ENCODE assay signal across 28 cellular contexts in genomic region chr20:5197847-5198650, GRCh38.
A peak's percentile ranks its signal among the peaks of the same experiment; 100 is the strongest.
DNase-seq lines count a peak whose midpoint lies in the region; ATAC-seq and TF ChIP-seq lines count a peak whose summit lies in the region.
"Had no signal": no experiment of that assay in that cellular context is flagged by ENCODE, and none has a peak within 500 bp of the region (broad histone marks: within the 10 kb centered on the region; RNA-seq: fewer than 3 reads in every experiment).

No MANE protein-coding gene starts in this region.

- peaks cover 12% of the 10 kb centered on the region for H3K4me1 Mint-ChIP-seq in stimulated activated effector memory CD8-positive, alpha-beta T cell treated with anti-CD3 and anti-CD28 coated beads, Interleukin-12 subunit alpha, Interleukin-12 subunit beta, amount 100 ng/mL, for 72 hours

- peak overlapping the region in 30 of 59 donors; percentile 4 to 77 (median 40) for H3K27ac ChIP-seq in dorsolateral prefrontal cortex
- H3K27ac ChIP-seq in right atrium auricular region: peak overlapping the region; percentile 69 to 76
- H3K27ac ChIP-seq in transverse colon: no peak overlapping the region
- H3K27ac ChIP-seq: C4-2B, cardiac muscle cell, GM23248, neutrophil, skin epidermis, suprapubic skin, WERI-Rb-1 had no signal

- H3K27ac Mint-ChIP-seq in activated naive CD4-positive, alpha-beta T cell treated with anti-CD3 and anti-CD28 coated beads, Interleukin-2, amount 50 U/mL, for 72 hours: peak overlapping the region; percentile 11 to 47
- peak overlapping the region; percentile 85 for H3K27ac Mint-ChIP-seq in stimulated activated effector memory CD8-positive, alpha-beta T cell treated with anti-CD3 and anti-CD28 coated beads, Interleukin-12 subunit alpha, Interleukin-12 subunit beta, amount 100 ng/mL, for 72 hours
- H3K27ac Mint-ChIP-seq: activated naive CD8-positive, alpha-beta T cell; HFFc6; progenitor cell of endocrine pancreas had no signal

- DNase-seq in activated naive CD4-positive, alpha-beta T cell treated with anti-CD3 and anti-CD28 coated beads, Interleukin-2, amount 50 U/mL, for 72 hours (ENCODE audit: low spot score in 2 of 2): no peak
- no peak for DNase-seq in activated naive CD4-positive, alpha-beta T cell treated with Interleukin-2 at 50 U/mL for 16 hours
- DNase-seq in dorsolateral prefrontal cortex (no peak), right atrium auricular region (ENCODE audit: low spot score) (no peak), SIG-M5 treated with dmso at 0.1 percent for 504 hours (lab: John Stamatoyannopoulos, UW; ENCODE audit: unreplicated experiment) (no peak), amniotic stem cell (lab: John Stamatoyannopoulos, UW) (no peak), transverse colon (no peak)
- DNase-seq in stimulated activated effector memory CD8-positive, alpha-beta T cell treated with anti-CD3 and anti-CD28 coated beads, Interleukin-12 subunit alpha, Interleukin-12 subunit beta, amount 100 ng/mL, for 72 hours (ENCODE audit: low spot score in 2 of 2): no peak
- DNase-seq: activated CD4-positive, alpha-beta T cell treated with anti-CD3 and anti-CD28 coated beads for 48 hours; activated CD8-positive, alpha-beta memory T cell treated with anti-CD3 and anti-CD28 coated beads for 24 hours; activated T-cell treated with anti-CD3 and anti-CD28 coated beads for 4 hours; dermis blood vessel endothelial cell; DND-41; GM23248; HFFc6; hypothalamus; SHP77 treated with DMSO at 0.1 percent for 48 hours; stimulated activated naive CD4-positive, alpha-beta T cell treated with Interleukin-2 at 50 U/mL for 16 hours; WERI-Rb-1 had no signal

- TF ChIP-seq EP300 in transverse colon (IDR thresholded peaks at IDR 0.05; ENCODE audit: low read depth): no peak

- H3K27me3 ChIP-seq in dorsolateral prefrontal cortex (no peaks in the 10 kb centered on the region), right atrium auricular region (no peaks in the 10 kb centered on the region), transverse colon (no peaks in the 10 kb centered on the region)
- H3K27me3 ChIP-seq: cardiac muscle cell, neutrophil, suprapubic skin had no signal

- no peak for TF ChIP-seq CTCF in dorsolateral prefrontal cortex (IDR thresholded peaks at IDR 0.05 in 54 of 56, conservative IDR thresholded peaks at IDR 0.05 in 2 of 56; ENCODE audit: low read depth in 1 of 56, partially characterized antibody in 56 of 56)
- no peak for TF ChIP-seq CTCF in right atrium auricular region (IDR thresholded peaks at IDR 0.05)
- TF ChIP-seq CTCF in transverse colon (IDR thresholded peaks at IDR 0.05): no peak

- H3K9me3 Mint-ChIP-seq in activated naive CD4-positive, alpha-beta T cell treated with anti-CD3 and anti-CD28 coated beads, Interleukin-2, amount 50 U/mL, for 72 hours: no peaks in the 10 kb centered on the region
- no peaks in the 10 kb centered on the region for H3K9me3 Mint-ChIP-seq in stimulated activated effector memory CD8-positive, alpha-beta T cell treated with anti-CD3 and anti-CD28 coated beads, Interleukin-12 subunit alpha, Interleukin-12 subunit beta, amount 100 ng/mL, for 72 hours
- H3K9me3 Mint-ChIP-seq: HFFc6, IgD-negative memory B cell had no signal

- peaks cover 0 to 6% of the 10 kb centered on the region in 2 donors for H3K36me3 Mint-ChIP-seq in activated naive CD4-positive, alpha-beta T cell treated with anti-CD3 and anti-CD28 coated beads, Interleukin-2, amount 50 U/mL, for 72 hours
- H3K36me3 Mint-ChIP-seq in stimulated activated effector memory CD8-positive, alpha-beta T cell treated with anti-CD3 and anti-CD28 coated beads, Interleukin-12 subunit alpha, Interleukin-12 subunit beta, amount 100 ng/mL, for 72 hours: peaks cover 21% of the 10 kb centered on the region

- no peak overlapping the region for H3K4me3 ChIP-seq in dorsolateral prefrontal cortex
- no peak overlapping the region for H3K4me3 ChIP-seq in right atrium auricular region
- H3K4me3 ChIP-seq in transverse colon: no peak overlapping the region
- H3K4me3 ChIP-seq: cardiac muscle cell, GM23248, skin epidermis, suprapubic skin had no signal

- no peaks in the 10 kb centered on the region for H3K9me3 ChIP-seq in right atrium auricular region
- H3K9me3 ChIP-seq in transverse colon: no peaks in the 10 kb centered on the region
- H3K9me3 ChIP-seq: neutrophil, suprapubic skin had no signal

- H3K4me1 ChIP-seq in right atrium auricular region (peaks cover 0 to 40% of the 10 kb centered on the region in 2 donors), transverse colon (peaks cover 0 to 4% (median 4%) of the 10 kb centered on the region in 4 donors)
- H3K4me1 ChIP-seq: suprapubic skin had no signal

- no peak for ATAC-seq in activated naive CD4-positive, alpha-beta T cell treated with anti-CD3 and anti-CD28 coated beads, Interleukin-2, amount 50 U/mL, for 72 hours
- ATAC-seq in stimulated activated effector memory CD8-positive, alpha-beta T cell treated with anti-CD3 and anti-CD28 coated beads, Interleukin-12 subunit alpha, Interleukin-12 subunit beta, amount 100 ng/mL, for 72 hours: no peak
- ATAC-seq: Panc1 had no signal

- in situ Hi-C loops in transverse colon (cut with MboI; ENCODE audit: low pct_ligation_motif_present in 1 of 4, low pct_unique_long_range_greater_than_20kb in 1 of 4, low sequenced_read_pairs in 3 of 4): no loop called here

- H3K36me3 ChIP-seq in right atrium auricular region (peaks cover 11% of the 10 kb centered on the region), transverse colon (no peaks in the 10 kb centered on the region)
- H3K36me3 ChIP-seq: cardiac muscle cell, WERI-Rb-1 had no signal

- no peak for TF ChIP-seq POLR2A in transverse colon (IDR thresholded peaks at IDR 0.05)

- intact Hi-C loops in dorsolateral prefrontal cortex (cut with DNase I) (no loop called here), transverse colon (cut with DNase I; ENCODE audit: low total_unique reads) (loop anchor here (5.0 kb wide), 1 partner anchor 71 kb away; the partner anchor contains the start of gene CDS2)

- 73 to 83% methylated on average over 3 to 10 of the region's 10 CpGs for WGBS in transverse colon (ENCODE audit: low coverage in 1 of 2), 2 donors

- H3K4me3 Mint-ChIP-seq in stimulated activated effector memory CD8-positive, alpha-beta T cell treated with anti-CD3 and anti-CD28 coated beads, Interleukin-12 subunit alpha, Interleukin-12 subunit beta, amount 100 ng/mL, for 72 hours: no peak overlapping the region
- H3K4me3 Mint-ChIP-seq: activated naive CD8-positive, alpha-beta T cell; HFFc6; IgD-negative memory B cell had no signal

Comparison
In these comparisons a context has a peak if more than half of its experiments do, and no peak if none do; other contexts are left out.
1. H3K27ac ChIP-seq: peak in dorsolateral prefrontal cortex (30 of 59) and right atrium auricular region (2 of 2); none in transverse colon (0 of 4).